ENCODE assay signal across 8 cellular contexts in genomic region chr5:61330341-61330878, GRCh38. TPM values are rescaled to one million over a fixed set of nuclear protein-coding genes. Genes with fewer than 3 reads are reported as not detected.
DNase-seq lines count a peak whose midpoint lies in the region; ATAC-seq and TF ChIP-seq lines count a peak whose summit lies in the region.

No MANE protein-coding gene starts in this region.

- ATAC-seq in memory B cell (ENCODE audit: low read depth), result no peak
- no peak for ATAC-seq in GM18858 (IDR thresholded peaks at IDR 0.05; ENCODE audit: unreplicated experiment)

- DNase-seq in DMS79 treated with DMSO at 0.1 percent for 48 hours (lab: John Stamatoyannopoulos, UW), result peak; percentile 35
- no peak for DNase-seq in DMS79 (lab: John Stamatoyannopoulos, UW)
- DNase-seq in SW480 (ENCODE audit: low spot score), result peak; percentile 60
- DNase-seq in effector CD4-positive, alpha-beta T cell, result peak; percentile 16
- DNase-seq in memory B cell (ENCODE audit: low spot score in 2 of 2), result peak in 1 of 2 donors; percentile 42
- DNase-seq in tibial nerve (ENCODE audit: low spot score in 2 of 2), result no peak

- WGBS in HUES64, result under 1% methylated on average over 32 of the region's 32 CpGs
- 0 to 1% methylated on average over 19 to 24 of the region's 32 CpGs for WGBS in tibial nerve, 2 donors

- H3K9ac ChIP-seq in HUES64 (ENCODE audit: low read depth, low read length), result peak overlapping the region; percentile 76

- no peaks in the 10 kb centered on the region for H3K36me3 Mint-ChIP-seq in memory B cell

- H3K27me3 ChIP-seq in HUES64 (ENCODE audit: insufficient read depth, low read length), result peaks cover 78% of the 10 kb centered on the region
- no peaks in the 10 kb centered on the region for H3K27me3 ChIP-seq in tibial nerve

- no peak for TF ChIP-seq POLR2A in tibial nerve (IDR thresholded peaks at IDR 0.05)

- H3K36me3 ChIP-seq in HUES64 (ENCODE audit: insufficient read depth, low read length) (no peaks in the 10 kb centered on the region), tibial nerve (no peaks in the 10 kb centered on the region)

- no peaks in the 10 kb centered on the region for H3K9me3 Mint-ChIP-seq in memory B cell

- peaks cover 40% of the 10 kb centered on the region for H3K4me1 ChIP-seq in HUES64 (ENCODE audit: insufficient read depth, low read length)
- H3K4me1 ChIP-seq in tibial nerve, result peaks cover 0 to 35% (median 23%) of the 10 kb centered on the region in 4 donors

- H3K4me3 Mint-ChIP-seq in memory B cell, result peak overlapping the region; percentile 90

- H3K27ac ChIP-seq in HUES64 (ENCODE audit: low read depth, low read length), result no peak overlapping the region
- peak overlapping the region; percentile 90 to 97 (median 94) for H3K27ac ChIP-seq in tibial nerve

- H3K4me1 Mint-ChIP-seq in memory B cell, result peaks cover 37% of the 10 kb centered on the region

- peak overlapping the region; percentile 91 for H3K27ac Mint-ChIP-seq in memory B cell

- H3K27me3 Mint-ChIP-seq in memory B cell, result peaks cover 5% of the 10 kb centered on the region

- TF ChIP-seq EP300 in tibial nerve (IDR thresholded peaks at IDR 0.05), result peak in 1 of 2 donors; percentile 23

- no peaks in the 10 kb centered on the region for H3K9me3 ChIP-seq in HUES64 (ENCODE audit: insufficient read depth, low read depth, low read length)
- no peaks in the 10 kb centered on the region for H3K9me3 ChIP-seq in tibial nerve

- TF ChIP-seq CTCF in tibial nerve (IDR thresholded peaks at IDR 0.05), result no peak

- peak overlapping the region; percentile 70 for H3K4me3 ChIP-seq in HUES64 (ENCODE audit: low read length)
- peak overlapping the region; percentile 68 to 98 (median 86) for H3K4me3 ChIP-seq in tibial nerve

RNA-seq across cellular contexts. Expression of gene ZSWIM6, which starts 1.6 kb away (rescaled TPM):
- 7.7 TPM for polyA plus RNA-seq in HUES64 (2013, experiment 1 of 2)
- 11.5 TPM for polyA plus RNA-seq in HUES64 (2013, experiment 2 of 2)
- total RNA-seq in tibial nerve, result 10 to 100 TPM; 10.6 to 15.5 (median 13.7) TPM

Comparison
In these comparisons a context has a peak if more than half of its experiments do, and no peak if none do; other contexts are left out.
1. DNase-seq: peak in DMS79 treated with DMSO at 0.1 percent for 48 hours (single experiment), SW480 (single experiment) and effector CD4-positive, alpha-beta T cell (single experiment); none in DMS79 (single experiment) and tibial nerve (0 of 2).